In the genomic region with DNA sequence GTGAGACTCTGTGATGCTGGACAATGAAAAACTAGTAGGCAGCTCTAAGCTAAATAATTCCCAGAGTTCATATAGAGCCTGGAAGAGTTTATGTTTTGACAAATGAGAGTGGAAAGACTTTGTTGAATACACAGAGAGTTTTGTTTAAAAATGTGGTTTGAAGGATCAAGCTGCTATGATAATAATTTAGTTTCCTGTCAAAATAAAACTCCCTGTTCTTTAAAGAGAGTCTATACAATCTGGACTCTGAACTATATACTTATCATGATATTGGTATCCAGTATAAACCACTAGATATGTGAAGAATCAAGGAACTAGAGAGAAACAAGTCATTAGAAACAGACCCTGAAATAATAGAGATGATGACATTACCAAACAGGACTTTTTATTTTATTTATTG, we compare ENCODE assay signal across 22 cellular contexts.
DNase-seq lines count a peak whose midpoint lies in the region; ATAC-seq and TF ChIP-seq lines count a peak whose summit lies in the region.
"Had no signal": no experiment of that assay in that cellular context is flagged by ENCODE, and none has a peak within 500 bp of the region (broad histone marks: within the 10 kb centered on the region; RNA-seq: fewer than 3 reads in every experiment).

No MANE protein-coding gene starts in this region.

- H3K27me3 Mint-ChIP-seq in activated T-cell treated with anti-CD3 and anti-CD28 coated beads, Interleukin-2, amount 50 U/mL, for 72 hours (ENCODE audit: low read depth), result no peaks in the 10 kb centered on the region

- no peak for ATAC-seq in activated T-cell treated with anti-CD3 and anti-CD28 coated beads, Interleukin-2, amount 50 U/mL, for 72 hours (replicated peaks in 1 of 2)
- ATAC-seq: CD8-positive, alpha-beta T cell; GM12878; GM23338; Panc1 had no signal

- no peak overlapping the region for H3K27ac Mint-ChIP-seq in activated T-cell treated with anti-CD3 and anti-CD28 coated beads, Interleukin-2, amount 50 U/mL, for 72 hours
- H3K27ac Mint-ChIP-seq: B cell; CD8-positive, alpha-beta T cell; GM23338; IgD-negative memory B cell had no signal

- POLR2A ChIA-PET in HEK293T (lab: Yijun Ruan, JAX), result no interaction called here

- CTCF ChIA-PET in HEK293T (lab: Yijun Ruan, JAX), result no interaction called here

- H3K4me3 ChIP-seq in choroid plexus epithelial cell (ENCODE audit: low read depth, low read length), result no peak overlapping the region
- H3K4me3 ChIP-seq: GM12878, GM23338, HAP-1 had no signal

- peak; percentile 70 for DNase-seq in amniotic epithelial cell (ENCODE audit: low read depth)
- DNase-seq in choroid plexus epithelial cell (ENCODE audit: low read depth), result peak; percentile 17
- peak; percentile 58 for DNase-seq in iris pigment epithelial cell (ENCODE audit: low read depth)
- no peak for DNase-seq in HEK293T (ENCODE audit: extremely low spot score)
- DNase-seq in activated T-cell treated with anti-CD3 and anti-CD28 coated beads, Interleukin-2, amount 50 U/mL, for 72 hours, result no peak
- DNase-seq in activated T-cell treated with anti-CD3 and anti-CD28 coated beads, Interleukin-2, amount 50 U/mL, for 1 hour, result no peak
- DNase-seq in NCI-H345 treated with DMSO at 0.1 percent for 48 hours (lab: John Stamatoyannopoulos, UW; ENCODE audit: unreplicated experiment), result no peak
- DNase-seq: Caco-2; CD8-positive, alpha-beta T cell; MM.1S; NCI-H1694; NCI-H2081; NCI-H2227 treated with DMSO at 0.1 percent for 48 hours; NCI-H510A; NCI-H69; SHP77 treated with DMSO at 0.1 percent for 48 hours had no signal

- H3K36me3 Mint-ChIP-seq in activated T-cell treated with anti-CD3 and anti-CD28 coated beads, Interleukin-2, amount 50 U/mL, for 72 hours (ENCODE audit: insufficient read depth in 2 of 2), result no peaks in the 10 kb centered on the region
- H3K36me3 Mint-ChIP-seq: CD8-positive, alpha-beta T cell; IgD-negative memory B cell had no signal

- H3K9me3 Mint-ChIP-seq in activated T-cell treated with anti-CD3 and anti-CD28 coated beads, Interleukin-2, amount 50 U/mL, for 72 hours, result no peaks in the 10 kb centered on the region
- H3K9me3 Mint-ChIP-seq: CD8-positive, alpha-beta T cell had no signal

- TF ChIP-seq CTCF in choroid plexus epithelial cell (conservative IDR thresholded peaks at IDR 0.05; ENCODE audit: low read depth, low read length), result no peak

- no peak overlapping the region for H3K4me3 Mint-ChIP-seq in activated T-cell treated with anti-CD3 and anti-CD28 coated beads, Interleukin-2, amount 50 U/mL, for 72 hours
- H3K4me3 Mint-ChIP-seq: B cell; CD8-positive, alpha-beta T cell; GM23338; IgD-negative memory B cell had no signal

- no peaks in the 10 kb centered on the region for H3K4me1 Mint-ChIP-seq in activated T-cell treated with anti-CD3 and anti-CD28 coated beads, Interleukin-2, amount 50 U/mL, for 72 hours (ENCODE audit: low read depth)
- H3K4me1 Mint-ChIP-seq: B cell, IgD-negative memory B cell had no signal

TF ChIP-seq in HEK293T, 16 proteins besides CTCF, POLR2A, EP300 and RAD21:
- TF ChIP-seq LEF1 (IDR thresholded peaks at IDR 0.05; ENCODE audit: borderline replicate concordance) (no peak), SP1 (IDR thresholded peaks at IDR 0.05) (no peak), PKNOX1 (IDR thresholded peaks at IDR 0.05) (no peak), CTBP1 (IDR thresholded peaks at IDR 0.05; ENCODE audit: borderline replicate concordance) (no peak), TARDBP (IDR thresholded peaks at IDR 0.05) (no peak), FOXK2 (IDR thresholded peaks at IDR 0.05) (no peak), FOXM1 (IDR thresholded peaks at IDR 0.05; ENCODE audit: borderline replicate concordance) (no peak), L3MBTL2 (conservative IDR thresholded peaks at IDR 0.05) (no peak), BHLHE40 (IDR thresholded peaks at IDR 0.05; ENCODE audit: borderline replicate concordance) (no peak), ZNF384 (IDR thresholded peaks at IDR 0.05) (no peak), SUZ12 (IDR thresholded peaks at IDR 0.05) (no peak), NFRKB (IDR thresholded peaks at IDR 0.05) (no peak), ELF4 (IDR thresholded peaks at IDR 0.05) (no peak), ARNT (IDR thresholded peaks at IDR 0.05) (no peak), FOXA1 (IDR thresholded peaks at IDR 0.05) (no peak), HDGF (IDR thresholded peaks at IDR 0.05; ENCODE audit: borderline replicate concordance) (no peak)

Comparison
In these comparisons a context has a peak if more than half of its experiments do, and no peak if none do; other contexts are left out.
1. DNase-seq: peak in amniotic epithelial cell (single experiment), choroid plexus epithelial cell (single experiment) and iris pigment epithelial cell (single experiment); none in HEK293T (single experiment), activated T-cell treated with anti-CD3 and anti-CD28 coated beads, Interleukin-2, amount 50 U/mL, for 72 hours (0 of 2), activated T-cell treated with anti-CD3 and anti-CD28 coated beads, Interleukin-2, amount 50 U/mL, for 1 hour (single experiment) and NCI-H345 treated with DMSO at 0.1 percent for 48 hours (single experiment).